ENCODE assay signal across 8 cellular contexts in the genomic region with DNA sequence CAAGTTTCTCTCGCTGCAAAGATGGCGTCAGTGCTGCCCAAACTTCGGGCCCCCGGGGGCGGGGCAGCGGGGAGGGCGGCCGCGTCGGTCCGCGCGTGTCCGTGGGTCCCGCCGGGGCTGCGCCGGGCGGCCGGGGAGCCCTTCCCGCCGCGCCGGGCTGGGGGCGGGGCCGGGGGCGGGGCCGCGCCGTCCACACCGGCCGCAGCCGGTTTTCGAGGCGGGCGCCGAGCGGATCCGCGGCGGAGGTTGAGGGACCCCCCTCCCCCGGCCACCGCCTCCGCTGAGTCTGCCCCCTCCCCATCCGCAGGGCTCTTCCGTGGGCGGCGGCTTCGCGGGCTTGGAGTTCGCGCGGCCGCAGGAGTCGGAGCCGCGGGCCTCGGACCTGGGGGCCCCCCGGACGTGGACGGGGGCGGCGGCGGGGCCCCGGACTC. TPM values are rescaled to one million over a fixed set of nuclear protein-coding genes. Genes with fewer than 3 reads are reported as not detected.
DNase-seq lines count a peak whose midpoint lies in the region; ATAC-seq and TF ChIP-seq lines count a peak whose summit lies in the region.

No MANE protein-coding gene starts in this region.

- peak overlapping the region; percentile 70 to 72 for H3K9ac ChIP-seq in colonic mucosa (ENCODE audit: low read depth in 2 of 2, low read length in 2 of 2)

- H3K27me3 ChIP-seq in colonic mucosa (no peaks in the 10 kb centered on the region), layer of hippocampus (ENCODE audit: control insufficient read depth, insufficient read depth, low read length) (no peaks in the 10 kb centered on the region)

- H3K27ac ChIP-seq in colonic mucosa (peak overlapping the region; percentile 95), layer of hippocampus (ENCODE audit: low read depth, low read length) (peak overlapping the region; percentile 81)

- no peaks in the 10 kb centered on the region for H3K9me3 ChIP-seq in colonic mucosa

- intact Hi-C loops in colonic mucosa (cut with DNase I): no loop called here

- ATAC-seq in HG02870 (IDR thresholded peaks at IDR 0.05; ENCODE audit: unreplicated experiment) (peak; percentile 11), T-cell (replicated peaks in 1 of 4) (peak; percentile 8 to 11 (median 10)), GM21529 (IDR thresholded peaks at IDR 0.05; ENCODE audit: unreplicated experiment) (no peak)
- ATAC-seq in stimulated activated naive CD8-positive, alpha-beta T cell treated with anti-CD3 and anti-CD28 coated beads, Interleukin-15, Interleukin-2, amounts not matched to agents 100 U/mL and 50 U/mL, for 24 hours: no peak

- H3K9me3 Mint-ChIP-seq in T-cell: no peaks in the 10 kb centered on the region

- H3K36me3 ChIP-seq in colonic mucosa: peaks cover 7% of the 10 kb centered on the region

- H3K4me3 ChIP-seq in colonic mucosa: peak overlapping the region; percentile 58

- no peak for TF ChIP-seq CTCF in colonic mucosa (IDR thresholded peaks at IDR 0.05)

- H3K4me1 ChIP-seq in colonic mucosa: peaks cover 32% of the 10 kb centered on the region

- DNase-seq in GDM1 (lab: John Stamatoyannopoulos, UW) (peak; percentile 45), T-cell (peak in 13 of 34 experiments; percentile 31 to 67 (median 42)), colonic mucosa (peak; percentile 49), Ammon's horn (ENCODE audit: low spot score) (no peak)
- peak; percentile 46 for DNase-seq in stimulated activated naive CD8-positive, alpha-beta T cell treated with anti-CD3 and anti-CD28 coated beads, Interleukin-15, Interleukin-2, amounts not matched to agents 100 U/mL and 50 U/mL, for 24 hours

- CTCF ChIA-PET in T-cell (lab: Charles Lee): interaction anchor here in 1 of 2 donors (0.7 to 1.6 kb wide), 3 partner anchors 11 to 33 kb away, joined by 3 to 13 read pairs (median 3); a partner anchor contains a TSS

- H3K4me3 Mint-ChIP-seq in T-cell: peak overlapping the region in 1 of 3 donors; percentile 63

- POLR2A ChIA-PET in T-cell (lab: Charles Lee): no interaction called here

- H3K27me3 Mint-ChIP-seq in T-cell: no peaks in the 10 kb centered on the region

- no peaks in the 10 kb centered on the region for H3K36me3 Mint-ChIP-seq in T-cell

- H3K4me1 Mint-ChIP-seq in T-cell: peaks cover 16% of the 10 kb centered on the region in 3 donors

- H3K27ac Mint-ChIP-seq in T-cell: no peak overlapping the region

RNA-seq across cellular contexts. Expression of a gene that starts 0.5 kb away (rescaled TPM):
- total RNA-seq in T-cell: 100 to 1,000 TPM; 110 to 173 (median 135) TPM
- 10 to 100 TPM; 44.3 to 75.3 TPM for total RNA-seq in colonic mucosa

RNA-seq across cellular contexts. Expression of a gene that starts 3.6 kb away (rescaled TPM):
- total RNA-seq in T-cell: 100 to 1,000 TPM; 144 to 248 (median 172) TPM
- total RNA-seq in colonic mucosa: 10 to 100 TPM; 10.8 to 20.0 TPM

RNA-seq across cellular contexts. Expression of a gene that starts 32.2 kb away (rescaled TPM):
- total RNA-seq in T-cell (10 to 100 TPM; 42.7 to 71.0 (median 59.0) TPM), colonic mucosa (10 to 100 TPM; 27.2 to 41.4 TPM)

RNA-seq across cellular contexts. Expression of a gene that starts 32.3 kb away (rescaled TPM):
- total RNA-seq in T-cell (100 to 1,000 TPM in 2 of 5 donors, 10 to 100 TPM in 3; 58.5 to 102 (median 99.5) TPM), colonic mucosa (10 to 100 TPM; 35.3 to 76.9 TPM)

RNA-seq across cellular contexts. Expression of a gene that starts 43.6 kb away (rescaled TPM):
- total RNA-seq in T-cell (1 to 10 TPM in 2 of 5 donors, under 1 TPM in 2, not detected in 1; 0.37 to 1.5 (median 0.91) TPM), colonic mucosa (1 to 10 TPM in 1 of 2 donors, not detected in 1; 7.5 TPM)

Comparison
In these comparisons a context has a peak if more than half of its experiments do, and no peak if none do; other contexts are left out.
1. ATAC-seq: peak in HG02870 (single experiment) and T-cell (4 of 4); none in stimulated activated naive CD8-positive, alpha-beta T cell treated with anti-CD3 and anti-CD28 coated beads, Interleukin-15, Interleukin-2, amounts not matched to agents 100 U/mL and 50 U/mL, for 24 hours (single experiment) and GM21529 (single experiment).
2. RNA of a gene that starts 3.6 kb away (total RNA-seq): 144 to 248 TPM in T-cell; 10.8 to 20.0 TPM in colonic mucosa; every median in the first group is over 4 times any median in the second.